ENCODE assay signal across 19 cellular contexts in the genomic region with DNA sequence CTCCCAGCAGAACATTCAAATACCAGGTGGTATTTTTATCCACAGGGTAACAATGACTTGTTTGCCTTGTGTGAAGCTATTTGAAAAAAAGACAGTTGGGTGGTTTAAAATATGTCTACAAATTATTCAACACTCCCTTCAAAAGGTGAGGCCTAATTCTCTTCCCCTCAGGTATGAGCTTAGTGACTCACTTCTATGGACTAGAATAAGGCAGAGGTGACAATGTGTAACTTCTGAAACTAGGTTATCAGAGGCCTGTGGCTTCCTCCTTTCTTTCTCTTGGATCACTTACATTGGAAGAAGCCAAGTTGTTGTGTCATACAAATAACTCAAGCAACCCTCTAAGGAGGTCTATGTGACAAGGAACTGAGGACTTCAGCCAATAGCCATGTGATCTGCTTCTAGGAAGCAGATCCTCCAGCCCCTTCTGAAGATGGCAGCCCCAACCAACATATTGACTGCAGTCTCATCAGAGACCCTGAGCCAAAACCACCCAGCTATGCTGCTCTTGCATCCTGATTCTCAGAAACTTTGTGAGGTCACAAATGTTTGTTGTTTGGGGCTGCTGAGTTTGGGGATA.
DNase-seq lines count a peak whose midpoint lies in the region; ATAC-seq and TF ChIP-seq lines count a peak whose summit lies in the region.
"Had no signal": no experiment of that assay in that cellular context is flagged by ENCODE, and none has a peak within 500 bp of the region (broad histone marks: within the 10 kb centered on the region; RNA-seq: fewer than 3 reads in every experiment).

No MANE protein-coding gene starts in this region.

- H3K9me3 ChIP-seq in left ventricle myocardium inferior (replicated peaks): peaks cover 4% of the 10 kb centered on the region

- H3K36me3 ChIP-seq in left ventricle myocardium inferior: no peaks in the 10 kb centered on the region

- no peaks in the 10 kb centered on the region for H3K4me1 ChIP-seq in left ventricle myocardium inferior

- intact Hi-C loops in Right ventricle myocardium superior (cut with DNase I): no loop called here
- intact Hi-C loops in left ventricle myocardium inferior (cut with micrococcal nuclease): no loop called here

- DNase-seq in Right ventricle myocardium superior (no peak), left ventricle myocardium inferior (no peak), caudate nucleus (lab: John Stamatoyannopoulos, UW) (no peak), kidney tubule cell (ENCODE audit: low spot score) (peak; percentile 37), mucosa of gallbladder (ENCODE audit: low spot score) (no peak), RKO (ENCODE audit: low spot score) (no peak), UCSD-AML1 (lab: John Stamatoyannopoulos, UW; ENCODE audit: unreplicated experiment) (no peak)
- DNase-seq: Calu3; CD8-positive, alpha-beta memory T cell; H7; Karpas-422; NCI-H1092; NCI-H1436; NCI-H187 treated with DMSO at 0.1 percent for 48 hours; NCI-H2227 treated with DMSO at 0.1 percent for 48 hours; NCI-H510A; NCI-H748 treated with DMSO at 0.1 percent for 48 hours had no signal

- peak; percentile 41 for ATAC-seq in Right ventricle myocardium superior (ENCODE audit: poor library complexity)
- ATAC-seq: Panc1 had no signal

- no peak for TF ChIP-seq CTCF in left ventricle myocardium inferior (IDR thresholded peaks at IDR 0.05; ENCODE audit: borderline replicate concordance)

- H3K27ac ChIP-seq in left ventricle myocardium inferior (replicated peaks) (no peak overlapping the region), caudate nucleus (ENCODE audit: low read depth, low read length) (peak overlapping the region; percentile 67)
- H3K27ac ChIP-seq: C4-2B had no signal

- no peak overlapping the region for H3K4me3 ChIP-seq in left ventricle myocardium inferior

- H3K27me3 ChIP-seq in left ventricle myocardium inferior (ENCODE audit: low read depth): peaks cover 21% of the 10 kb centered on the region
